28 cellular contexts compared by ENCODE assay signal in the genomic region with DNA sequence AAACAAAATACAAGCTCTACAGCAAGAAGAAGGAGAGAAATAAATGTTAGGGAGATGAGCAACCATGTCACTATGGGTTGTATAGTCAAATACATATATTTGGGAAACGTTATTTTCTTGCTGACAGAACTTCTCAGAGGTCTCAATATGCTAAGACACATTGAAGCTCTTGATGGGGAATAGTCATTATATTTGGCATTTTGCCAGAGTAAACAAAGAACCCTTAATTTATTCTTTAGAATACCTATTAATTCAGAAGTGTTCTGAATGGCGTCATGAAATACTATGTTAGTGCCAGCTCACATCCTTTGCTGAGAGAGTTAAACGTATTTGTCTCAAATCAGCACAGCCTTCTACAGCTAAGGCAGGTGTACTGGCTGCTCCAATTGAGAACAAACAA.
"Had no signal": no experiment of that assay in that cellular context is flagged by ENCODE, and none has a peak within 500 bp of the region (broad histone marks: within the 10 kb centered on the region; RNA-seq: fewer than 3 reads in every experiment).

No MANE protein-coding gene starts in this region.

- ATAC-seq: activated CD4-positive, CD25-positive, alpha-beta regulatory T cell treated with anti-CD3 and anti-CD28 coated beads, Interleukin-2, amount 50 U/mL, for 24 hours; activated CD8-positive, alpha-beta T cell treated with anti-CD3 and anti-CD28 coated beads for 36 hours; activated naive CD8-positive, alpha-beta T cell treated with anti-CD3 and anti-CD28 coated beads, Interleukin-2, amount 50 U/mL, for 24 hours; activated T-cell treated with anti-CD3 and anti-CD28 coated beads, Interleukin-2, amount 50 U/mL, for 4 hours; body of pancreas; effector memory CD8-positive, alpha-beta T cell; foreskin keratinocyte; gastrocnemius medialis; heart left ventricle had no signal

- DNase-seq: activated B cell treated with CpG ODN at 0.5 μM for 24 hours; activated CD4-positive, alpha-beta T cell treated with anti-CD3 and anti-CD28 coated beads for 48 hours; activated CD4-positive, alpha-beta T cell treated with anti-CD3 and anti-CD28 coated beads, Interleukin-2, amount 50 U/mL, for 1 hour; activated CD4-positive, alpha-beta T cell treated with anti-CD3 and anti-CD28 coated beads, Interleukin-2, amount 50 U/mL, for 48 hours; activated CD8-positive, alpha-beta memory T cell treated with anti-CD3 and anti-CD28 coated beads for 24 hours; activated CD8-positive, alpha-beta T cell treated with anti-CD3 and anti-CD28 coated beads for 36 hours; activated effector memory CD4-positive, alpha-beta T cell treated with anti-CD3 and anti-CD28 coated beads, Interleukin-2, amount 50 U/mL, for 16 hours; activated naive CD4-positive, alpha-beta T cell treated with anti-CD3 and anti-CD28 coated beads for 36 hours; activated naive CD8-positive, alpha-beta T cell treated with anti-CD3 and anti-CD28 coated beads for 36 hours; activated naive CD8-positive, alpha-beta T cell treated with anti-CD3 and anti-CD28 coated beads, Interleukin-2, amount 50 U/mL, for 24 hours; activated T-cell treated with anti-CD3 and anti-CD28 coated beads, Interleukin-2, amount 50 U/mL, for 4 hours; adrenal gland; amygdala; aorta; body of pancreas; caudate nucleus; cortex of kidney; dermis blood vessel endothelial cell; effector CD4-positive, alpha-beta T cell; effector memory CD8-positive, alpha-beta T cell; erythroblast; foreskin keratinocyte; gastrocnemius medialis; glutamatergic neuron; heart left ventricle; T1000; WERI-Rb-1 had no signal
